Comparison of ENCODE assay signal across 17 cellular contexts in the genomic region with DNA sequence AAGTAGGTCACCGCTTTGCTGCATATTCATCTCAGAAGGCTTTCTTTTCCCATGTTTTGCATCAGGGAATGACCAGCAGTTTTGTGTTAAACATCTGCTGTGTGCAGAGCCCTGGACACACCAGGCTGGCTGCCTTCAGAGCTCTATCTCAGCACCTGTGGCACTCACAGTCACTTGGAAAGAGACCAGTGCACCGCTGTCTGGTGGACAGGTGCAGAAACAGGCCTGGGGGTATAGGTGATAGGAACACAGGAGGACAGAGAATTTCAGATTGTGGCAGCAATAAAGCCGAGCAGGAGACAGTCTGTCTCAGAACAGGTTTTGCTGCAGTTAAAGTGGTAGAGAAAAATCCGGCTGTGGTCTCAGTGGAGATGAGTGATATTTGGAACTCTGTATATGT. TPM values are rescaled to one million over a fixed set of nuclear protein-coding genes. Genes with fewer than 3 reads are reported as not detected.
DNase-seq lines count a peak whose midpoint lies in the region; ATAC-seq, FAIRE-seq and TF ChIP-seq lines count a peak whose summit lies in the region.
"Had no signal": no experiment of that assay in that cellular context is flagged by ENCODE, and none has a peak within 500 bp of the region (broad histone marks: within the 10 kb centered on the region; RNA-seq: fewer than 3 reads in every experiment).

No MANE protein-coding gene starts in this region.

- H3K27ac ChIP-seq in body of pancreas: peak overlapping the region in 3 of 4 donors; percentile 20 to 46 (median 23)
- H3K27ac ChIP-seq: SK-N-MC had no signal

- peaks cover 5% of the 10 kb centered on the region for H3K4me1 Mint-ChIP-seq in progenitor cell of endocrine pancreas (ENCODE audit: low read depth)
- peaks cover 7% of the 10 kb centered on the region for H3K4me1 Mint-ChIP-seq in activated CD8-positive, alpha-beta T cell treated with anti-CD3 and anti-CD28 coated beads, Interleukin-2, amount 10 ng/mL, durations not matched to agents 7 days and 5 days (ENCODE audit: low read depth)
- H3K4me1 Mint-ChIP-seq: T-cell had no signal

- POLR2A ChIA-PET in activated CD8-positive, alpha-beta T cell treated with anti-CD3 and anti-CD28 coated beads, Interleukin-2, amount 10 ng/mL, durations not matched to agents 7 days and 5 days (lab: Charles Lee): no interaction called here

- no peak overlapping the region for H3K4me3 Mint-ChIP-seq in progenitor cell of endocrine pancreas (ENCODE audit: low read depth)
- H3K4me3 Mint-ChIP-seq in activated CD8-positive, alpha-beta T cell treated with anti-CD3 and anti-CD28 coated beads, Interleukin-2, amount 10 ng/mL, durations not matched to agents 7 days and 5 days: no peak overlapping the region
- H3K4me3 Mint-ChIP-seq: T-cell had no signal

- no peaks in the 10 kb centered on the region for H3K9me3 Mint-ChIP-seq in progenitor cell of endocrine pancreas (ENCODE audit: low read depth)
- no peaks in the 10 kb centered on the region for H3K9me3 Mint-ChIP-seq in activated CD8-positive, alpha-beta T cell treated with anti-CD3 and anti-CD28 coated beads, Interleukin-2, amount 10 ng/mL, durations not matched to agents 7 days and 5 days (ENCODE audit: insufficient read depth)
- H3K9me3 Mint-ChIP-seq: T-cell had no signal

- ATAC-seq in body of pancreas: peak; percentile 60
- no peak for ATAC-seq in activated CD8-positive, alpha-beta T cell treated with anti-CD3 and anti-CD28 coated beads, Interleukin-2, amount 10 ng/mL, durations not matched to agents 7 days and 5 days
- ATAC-seq in GM21528 (IDR thresholded peaks at IDR 0.05; ENCODE audit: low FRiP score, unreplicated experiment): no peak
- ATAC-seq: K562, T-cell had no signal

- intact Hi-C loops in body of pancreas (cut with DNase I): no loop called here

- no peak for FAIRE-seq in urothelium cell line (lab: Jason Lieb, UNC)
- FAIRE-seq: K562 had no signal

- H3K4me1 ChIP-seq in body of pancreas: peaks cover 33% of the 10 kb centered on the region

- no peaks in the 10 kb centered on the region for H3K36me3 ChIP-seq in body of pancreas (replicated peaks in 1 of 2; ENCODE audit: insufficient read depth in 1 of 2, low read depth in 2 of 2)

- WGBS in body of pancreas, 2 donors: 38 to 53% methylated on average over 4 of the region's 4 CpGs

- no peaks in the 10 kb centered on the region for H3K27me3 ChIP-seq in body of pancreas

- CTCF ChIA-PET in activated CD8-positive, alpha-beta T cell treated with anti-CD3 and anti-CD28 coated beads, Interleukin-2, amount 10 ng/mL, durations not matched to agents 7 days and 5 days (lab: Charles Lee): no interaction called here

- no peak for TF ChIP-seq POLR2A in body of pancreas (IDR thresholded peaks at IDR 0.05)

- DNase-seq in DMS79 (lab: John Stamatoyannopoulos, UW) (peak; percentile 38), NCI-H2029 (lab: John Stamatoyannopoulos, UW) (peak; percentile 24), body of pancreas (peak in 3 of 4 donors; percentile 45 to 74 (median 69)), progenitor cell of endocrine pancreas (ENCODE audit: low spot score, unreplicated experiment) (no peak), urothelium cell line (ENCODE audit: low spot score) (no peak)
- no peak for DNase-seq in activated CD8-positive, alpha-beta T cell treated with anti-CD3 and anti-CD28 coated beads, Interleukin-2, amount 10 ng/mL, durations not matched to agents 7 days and 5 days
- DNase-seq: ACHN, AML-193, DMS53, MV-4-11, NCI-H1436, NCI-H2107, T-cell had no signal

- H3K9me3 ChIP-seq in body of pancreas: no peaks in the 10 kb centered on the region

- peak overlapping the region; percentile 69 for H3K27ac Mint-ChIP-seq in progenitor cell of endocrine pancreas
- no peak overlapping the region for H3K27ac Mint-ChIP-seq in activated CD8-positive, alpha-beta T cell treated with anti-CD3 and anti-CD28 coated beads, Interleukin-2, amount 10 ng/mL, durations not matched to agents 7 days and 5 days
- H3K27ac Mint-ChIP-seq: T-cell had no signal

- no peak overlapping the region for H3K4me3 ChIP-seq in body of pancreas
- H3K4me3 ChIP-seq: K562, PC-9, SK-N-MC had no signal

- no peaks in the 10 kb centered on the region for H3K27me3 Mint-ChIP-seq in progenitor cell of endocrine pancreas
- no peaks in the 10 kb centered on the region for H3K27me3 Mint-ChIP-seq in activated CD8-positive, alpha-beta T cell treated with anti-CD3 and anti-CD28 coated beads, Interleukin-2, amount 10 ng/mL, durations not matched to agents 7 days and 5 days (ENCODE audit: low read depth)
- H3K27me3 Mint-ChIP-seq: T-cell had no signal

- TF ChIP-seq CTCF in body of pancreas (IDR thresholded peaks at IDR 0.05) (no peak), progenitor cell of endocrine pancreas (IDR thresholded peaks at IDR 0.05; ENCODE audit: unreplicated experiment) (no peak)

- H3K36me3 Mint-ChIP-seq in progenitor cell of endocrine pancreas (ENCODE audit: insufficient read depth): peaks cover 23% of the 10 kb centered on the region
- peaks cover 49% of the 10 kb centered on the region for H3K36me3 Mint-ChIP-seq in activated CD8-positive, alpha-beta T cell treated with anti-CD3 and anti-CD28 coated beads, Interleukin-2, amount 10 ng/mL, durations not matched to agents 7 days and 5 days (ENCODE audit: low read depth)

RNA-seq across cellular contexts. Expression of a gene that starts 24.0 kb away (rescaled TPM):
- total RNA-seq in body of pancreas: 1 to 10 TPM; 2.6 to 3.9 TPM
- 22.9 and 25.8 TPM in 2 replicates for total RNA-seq in progenitor cell of endocrine pancreas
- total RNA-seq in activated CD8-positive, alpha-beta T cell treated with anti-CD3 and anti-CD28 coated beads, Interleukin-2, amount 10 ng/mL, durations not matched to agents 7 days and 5 days: 10 to 100 TPM; 14.1 to 14.8 TPM

Comparison
In these comparisons a context has a peak if more than half of its experiments do, and no peak if none do; other contexts are left out.
1. DNase-seq: peak in DMS79 (single experiment), NCI-H2029 (single experiment) and body of pancreas (3 of 4); none in progenitor cell of endocrine pancreas (single experiment), activated CD8-positive, alpha-beta T cell treated with anti-CD3 and anti-CD28 coated beads, Interleukin-2, amount 10 ng/mL, durations not matched to agents 7 days and 5 days (single experiment) and urothelium cell line (single experiment).